In the genomic region with DNA sequence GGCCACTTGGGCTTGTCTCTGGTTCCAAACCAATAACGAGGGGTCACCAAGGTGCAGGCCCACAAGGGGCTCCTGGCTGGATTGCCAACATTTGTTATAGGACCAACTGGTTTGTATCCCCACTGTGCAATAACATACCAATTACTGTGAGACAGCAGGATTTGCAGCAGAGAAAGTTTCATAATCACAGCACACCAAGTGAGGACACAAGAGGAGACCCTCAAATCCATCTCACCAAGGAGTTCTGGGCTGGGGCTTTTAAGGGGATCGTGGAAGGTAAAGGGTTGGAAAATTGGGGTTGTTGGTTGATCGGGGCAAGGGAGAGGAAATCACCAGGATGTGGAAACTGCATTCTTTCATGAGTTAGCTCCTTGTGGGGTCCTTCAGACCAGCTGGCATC, we compare ENCODE assay signal across 32 cellular contexts. TPM values are rescaled to one million over a fixed set of nuclear protein-coding genes. Genes with fewer than 3 reads are reported as not detected.
"Had no signal": no experiment of that assay in that cellular context is flagged by ENCODE, and none has a peak within 500 bp of the region (broad histone marks: within the 10 kb centered on the region; RNA-seq: fewer than 3 reads in every experiment).

No MANE protein-coding gene starts in this region.

- H3K27ac ChIP-seq: ascending aorta, brain microvascular endothelial cell, coronary artery, dorsolateral prefrontal cortex, esophagus squamous epithelium, gastroesophageal sphincter, heart right ventricle, VCaP had no signal

- H3K27me3 ChIP-seq: ascending aorta, brain microvascular endothelial cell, dorsolateral prefrontal cortex, esophagus squamous epithelium, gastroesophageal sphincter, heart right ventricle had no signal

- DNase-seq: activated CD4-positive, alpha-beta memory T cell treated with anti-CD3 and anti-CD28 coated beads, Interleukin-2, amount 10 ng/mL, durations not matched to agents 7 days and 5 days; activated CD4-positive, alpha-beta T cell treated with anti-CD3 and anti-CD28 coated beads for 1 hour; activated CD4-positive, alpha-beta T cell treated with anti-CD3 and anti-CD28 coated beads for 4 hours; activated CD4-positive, alpha-beta T cell treated with anti-CD3 and anti-CD28 coated beads, Interleukin-2, amount 10 ng/mL, durations not matched to agents 7 days and 5 days; activated CD4-positive, alpha-beta T cell treated with anti-CD3 and anti-CD28 coated beads, Interleukin-2, amount 50 U/mL, for 4 hours; activated CD8-positive, alpha-beta memory T cell treated with anti-CD3 and anti-CD28 coated beads, Interleukin-2, amount 50 U/mL, for 48 hours; activated gamma-delta T cell; activated naive CD4-positive, alpha-beta T cell; activated naive CD4-positive, alpha-beta T cell treated with anti-CD3 and anti-CD28 coated beads, Interleukin-2, amount 10 ng/mL, durations not matched to agents 7 days and 5 days; activated naive CD8-positive, alpha-beta T cell treated with anti-CD3 and anti-CD28 coated beads, Interleukin-2, amount 10 ng/mL, durations not matched to agents 7 days and 5 days; activated T-cell treated with anti-CD3 and anti-CD28 coated beads for 4 hours; activated T-cell treated with anti-CD3 and anti-CD28 coated beads, Interleukin-2, amount 50 U/mL, for 24 hours; activated T-cell treated with anti-CD3 and anti-CD28 coated beads, Interleukin-2, amount 50 U/mL, for 72 hours; brain microvascular endothelial cell; dorsolateral prefrontal cortex; effector memory CD4-positive, alpha-beta T cell; endodermal cell; erythroblast; esophagus squamous epithelium; foreskin melanocyte; heart right ventricle; T-helper 2 cell had no signal

- FAIRE-seq: bronchial epithelial cell had no signal

- H3K4me1 ChIP-seq: ascending aorta, esophagus squamous epithelium, gastroesophageal sphincter, heart right ventricle had no signal

- ATAC-seq: activated naive CD4-positive, alpha-beta T cell treated with anti-CD3 and anti-CD28 coated beads, Interleukin-2, amount 50 U/mL, for 72 hours; activated T-cell treated with anti-CD3 and anti-CD28 coated beads, Interleukin-2, amount 50 U/mL, for 72 hours; gastroesophageal sphincter; heart right ventricle had no signal

- H3K36me3 ChIP-seq: ascending aorta, brain microvascular endothelial cell, esophagus squamous epithelium, gastroesophageal sphincter, heart right ventricle had no signal

- H3K4me3 ChIP-seq: ascending aorta, coronary artery, dorsolateral prefrontal cortex, esophagus squamous epithelium, gastroesophageal sphincter, heart right ventricle had no signal

RNA-seq across cellular contexts. Expression of a gene that starts 29.7 kb away (rescaled TPM):
- total RNA-seq: activated CD4-positive, alpha-beta T cell treated with anti-CD3 and anti-CD28 coated beads, Interleukin-2, amount 10 ng/mL, durations not matched to agents 7 days and 5 days; activated naive CD4-positive, alpha-beta T cell treated with anti-CD3 and anti-CD28 coated beads, Interleukin-2, amount 50 U/mL, for 72 hours; activated naive CD8-positive, alpha-beta T cell treated with anti-CD3 and anti-CD28 coated beads, Interleukin-2, amount 10 ng/mL, durations not matched to agents 7 days and 5 days; activated T-cell treated with anti-CD3 and anti-CD28 coated beads, Interleukin-2, amount 50 U/mL, for 72 hours; ascending aorta; bronchial epithelial cell; cardiac septum; fibroblast of villous mesenchyme; glomerular endothelial cell; heart right ventricle; T-helper 1 cell treated with Interleukin-12 subunit alpha and Interleukin-12 subunit beta and Interleukin-4 antibody, amounts not matched to agents 30 ng/mL and 1 ng/mL, for 36 hours had no signal
- polyA plus RNA-seq: heart right ventricle had no signal
